ENCODE assay signal across 9 cellular contexts in genomic region chr16:21684199-21684598, GRCh38. TPM values are rescaled to one million over a fixed set of nuclear protein-coding genes. Genes with fewer than 3 reads are reported as not detected.
DNase-seq lines count a peak whose midpoint lies in the region; ATAC-seq and TF ChIP-seq lines count a peak whose summit lies in the region.
"Had no signal": no experiment of that assay in that cellular context is flagged by ENCODE, and none has a peak within 500 bp of the region (broad histone marks: within the 10 kb centered on the region; RNA-seq: fewer than 3 reads in every experiment).

No MANE protein-coding gene starts in this region.

- TF ChIP-seq POLR2A in vagina (IDR thresholded peaks at IDR 0.05): no peak

- intact Hi-C loops in vagina (cut with DNase I): no loop called here

- no peak overlapping the region for H3K27ac Mint-ChIP-seq in CD8-positive, alpha-beta memory T cell
- H3K27ac Mint-ChIP-seq in memory B cell: no peak overlapping the region

- CTCF ChIA-PET in CD8-positive, alpha-beta memory T cell (lab: Charles Lee): interaction anchor here (2.8 kb wide), 1 partner anchor 27 kb away, joined by 10 read pairs; no protein-coding TSS in a partner anchor
- CTCF ChIA-PET in HEK293T (lab: Yijun Ruan, JAX): interaction anchor here (0.7 to 1.4 kb wide), 2 partner anchors 10 to 16 kb away, joined by 5 to 6 read pairs; no protein-coding TSS in a partner anchor

- DNase-seq in CD8-positive, alpha-beta memory T cell: peak in 3 of 5 donors; percentile 5 to 18 (median 15)
- peak; percentile 64 for DNase-seq in HEK293T (ENCODE audit: extremely low spot score)
- DNase-seq in activated CD8-positive, alpha-beta memory T cell treated with anti-CD3 and anti-CD28 coated beads, Interleukin-2, amount 50 U/mL, for 4 hours: peak; percentile 26
- DNase-seq in memory B cell (ENCODE audit: low spot score in 2 of 2): no peak
- no peak for DNase-seq in cerebellum (ENCODE audit: low spot score)
- DNase-seq in vagina (ENCODE audit: extremely low spot score in 2 of 2): no peak
- no peak for DNase-seq in G401 (ENCODE audit: low spot score)

- no peak overlapping the region for H3K4me3 Mint-ChIP-seq in CD8-positive, alpha-beta memory T cell
- H3K4me3 Mint-ChIP-seq in memory B cell: no peak overlapping the region

- no peaks in the 10 kb centered on the region for H3K9me3 ChIP-seq in CD8-positive, alpha-beta memory T cell (ENCODE audit: low read length)
- H3K9me3 ChIP-seq in vagina: no peaks in the 10 kb centered on the region

- H3K9me3 Mint-ChIP-seq in CD8-positive, alpha-beta memory T cell: peaks cover 0 to 5% (median 0%) of the 10 kb centered on the region in 5 donors
- H3K9me3 Mint-ChIP-seq in memory B cell: no peaks in the 10 kb centered on the region

- peaks cover 7 to 17% of the 10 kb centered on the region in 2 donors for H3K27me3 Mint-ChIP-seq in CD8-positive, alpha-beta memory T cell
- H3K27me3 Mint-ChIP-seq in memory B cell: peaks cover 8% of the 10 kb centered on the region

- no peak overlapping the region for H3K4me3 ChIP-seq in CD8-positive, alpha-beta memory T cell (ENCODE audit: low read length)
- no peak overlapping the region for H3K4me3 ChIP-seq in vagina

- H3K36me3 ChIP-seq in CD8-positive, alpha-beta memory T cell (ENCODE audit: insufficient read depth, low read length): no peaks in the 10 kb centered on the region
- H3K36me3 ChIP-seq in vagina: no peaks in the 10 kb centered on the region

- no peaks in the 10 kb centered on the region for H3K4me1 Mint-ChIP-seq in CD8-positive, alpha-beta memory T cell
- peaks cover 2% of the 10 kb centered on the region for H3K4me1 Mint-ChIP-seq in memory B cell

- H3K4me1 ChIP-seq in CD8-positive, alpha-beta memory T cell (ENCODE audit: insufficient read depth, low read length): no peaks in the 10 kb centered on the region
- H3K4me1 ChIP-seq in vagina: no peaks in the 10 kb centered on the region

- in situ Hi-C loops in G401 (cut with HindIII; ENCODE audit: low sequenced_read_pairs): no loop called here

- no peak for TF ChIP-seq CTCF in vagina (IDR thresholded peaks at IDR 0.05)

- H3K27ac ChIP-seq in CD8-positive, alpha-beta memory T cell (ENCODE audit: low read depth, low read length): no peak overlapping the region
- no peak overlapping the region for H3K27ac ChIP-seq in vagina

- POLR2A ChIA-PET in CD8-positive, alpha-beta memory T cell (lab: Charles Lee): no interaction called here
- POLR2A ChIA-PET in HEK293T (lab: Yijun Ruan, JAX): no interaction called here

- ATAC-seq in memory B cell (ENCODE audit: low read depth) (peak; percentile 81), HG03520 (IDR thresholded peaks at IDR 0.05; ENCODE audit: unreplicated experiment) (no peak)

- H3K27me3 ChIP-seq in CD8-positive, alpha-beta memory T cell (ENCODE audit: insufficient read depth, low read length, poor library complexity, severe bottlenecking): no peaks in the 10 kb centered on the region
- no peaks in the 10 kb centered on the region for H3K27me3 ChIP-seq in vagina

- peaks cover 0 to 6% (median 0%) of the 10 kb centered on the region in 3 donors for H3K36me3 Mint-ChIP-seq in CD8-positive, alpha-beta memory T cell
- no peaks in the 10 kb centered on the region for H3K36me3 Mint-ChIP-seq in memory B cell

TF ChIP-seq in HEK293T, 16 proteins besides CTCF, POLR2A, EP300 and RAD21:
- TF ChIP-seq, protein P1, sequence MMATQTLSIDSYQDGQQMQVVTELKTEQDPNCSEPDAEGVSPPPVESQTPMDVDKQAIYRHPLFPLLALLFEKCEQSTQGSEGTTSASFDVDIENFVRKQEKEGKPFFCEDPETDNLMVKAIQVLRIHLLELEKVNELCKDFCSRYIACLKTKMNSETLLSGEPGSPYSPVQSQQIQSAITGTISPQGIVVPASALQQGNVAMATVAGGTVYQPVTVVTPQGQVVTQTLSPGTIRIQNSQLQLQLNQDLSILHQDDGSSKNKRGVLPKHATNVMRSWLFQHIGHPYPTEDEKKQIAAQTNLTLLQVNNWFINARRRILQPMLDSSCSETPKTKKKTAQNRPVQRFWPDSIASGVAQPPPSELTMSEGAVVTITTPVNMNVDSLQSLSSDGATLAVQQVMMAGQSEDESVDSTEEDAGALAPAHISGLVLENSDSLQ (IDR thresholded peaks at IDR 0.05): no peak
- TF ChIP-seq FOXA1 (IDR thresholded peaks at IDR 0.05) (no peak), FOXK2 (IDR thresholded peaks at IDR 0.05) (no peak), ARNT (IDR thresholded peaks at IDR 0.05) (no peak), SP1 (IDR thresholded peaks at IDR 0.05) (no peak)

RNA-seq across cellular contexts. Expression of gene OTOA, which starts 20.4 kb away (rescaled TPM):
- total RNA-seq in CD8-positive, alpha-beta memory T cell: under 1 TPM; 0.09 TPM
- not detected for polyA plus RNA-seq in CD8-positive, alpha-beta memory T cell
- 0.36 TPM for total RNA-seq in cerebellum
- not detected for total RNA-seq in vagina
- total RNA-seq in G401 (2014; rRNA removed; shearing (Covaris generic)): 0.10 and 0.74 TPM in 2 replicates
- total RNA-seq: M059J had no signal

RNA-seq across cellular contexts. Expression of gene IGSF6, which starts 31.8 kb away (rescaled TPM):
- total RNA-seq in CD8-positive, alpha-beta memory T cell: 1 to 10 TPM in 1 of 2 experiments, under 1 TPM in 1; 0.58 to 1.1 TPM
- 0.32 TPM for polyA plus RNA-seq in CD8-positive, alpha-beta memory T cell
- total RNA-seq in cerebellum (1.8 TPM), vagina (0.74 TPM)
- total RNA-seq in G401 (2014; rRNA removed; shearing (Covaris generic)): not detected in 2 replicates
- total RNA-seq: M059J had no signal

Comparison
In these comparisons a context has a peak if more than half of its experiments do, and no peak if none do; other contexts are left out.
1. DNase-seq: peak in CD8-positive, alpha-beta memory T cell (3 of 5), HEK293T (single experiment) and activated CD8-positive, alpha-beta memory T cell treated with anti-CD3 and anti-CD28 coated beads, Interleukin-2, amount 50 U/mL, for 4 hours (single experiment); none in memory B cell (0 of 2), cerebellum (single experiment), vagina (0 of 2) and G401 (single experiment).